Comparison of ENCODE assay signal across 8 cellular contexts in the genomic region with DNA sequence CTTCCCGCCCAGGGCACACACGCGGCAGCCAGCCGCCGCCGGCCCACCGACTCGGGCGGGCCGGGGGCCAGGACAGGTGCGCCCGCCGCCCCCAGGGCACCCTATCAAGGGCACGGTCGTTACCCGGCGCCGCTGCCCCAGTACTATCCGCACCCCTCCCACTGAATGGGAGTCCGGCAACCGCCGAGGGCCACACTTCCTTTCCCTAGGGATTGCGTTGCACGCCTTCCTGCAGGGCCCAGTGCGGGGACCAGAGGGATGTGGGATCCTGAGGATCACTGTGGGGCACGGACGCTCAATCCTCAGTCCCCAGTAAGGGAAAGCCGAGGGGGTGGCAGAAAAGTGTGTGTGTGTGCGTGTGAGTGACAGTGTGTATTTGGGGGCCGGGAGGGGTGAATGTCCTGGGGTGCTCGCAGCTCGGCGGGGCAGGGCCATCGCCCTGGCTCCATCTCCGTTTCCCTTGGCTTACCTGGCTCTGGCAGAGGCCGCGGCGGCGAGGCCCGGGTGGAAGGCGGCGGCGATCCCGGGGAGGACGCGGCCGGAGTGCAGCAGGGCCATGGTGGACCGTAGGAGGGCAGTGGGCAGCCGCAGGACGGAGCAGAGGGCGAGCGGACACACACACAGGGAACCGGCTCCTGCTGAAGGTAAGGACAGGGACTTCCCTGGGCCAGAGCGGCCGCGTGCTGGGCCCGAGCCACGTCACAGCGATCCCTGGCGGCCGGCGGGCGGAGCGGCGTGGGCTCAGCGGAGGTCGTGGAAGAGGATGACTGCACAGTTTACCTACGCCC.
DNase-seq lines count a peak whose midpoint lies in the region; ATAC-seq and TF ChIP-seq lines count a peak whose summit lies in the region.

A gene (minus strand): TSS at position 646 of the 788 bp plus-strand sequence. CDS start 88 bp downstream, at position 558.

- H3K4me3 ChIP-seq in WI38 (ENCODE audit: low read depth, low read length) (peak within 1 kb of the TSS; percentile 80), cardiac fibroblast (replicated peaks in 1 of 2; ENCODE audit: low read depth in 2 of 2, low read length in 2 of 2) (peak within 1 kb of the TSS; percentile 93 to 94)

- peak; percentile 88 for TF ChIP-seq CTCF in WI38 (IDR thresholded peaks at IDR 0.05; ENCODE audit: low read depth, low read length)
- TF ChIP-seq CTCF in cardiac fibroblast (IDR thresholded peaks at IDR 0.05; ENCODE audit: low read depth, low read length) = peak; percentile 53

- ATAC-seq in GM18861 (IDR thresholded peaks at IDR 0.05; ENCODE audit: unreplicated experiment) = peak; percentile 91
- peak; percentile 97 for ATAC-seq in HG03097 (IDR thresholded peaks at IDR 0.05; ENCODE audit: low FRiP score, unreplicated experiment)

- DNase-seq in ACHN (peak; percentile 91), NCI-H2171 (lab: John Stamatoyannopoulos, UW) (peak; percentile 75), cardiac fibroblast (ENCODE audit: low read depth in 2 of 2) (peak; percentile 88 to 90), iris pigment epithelial cell (ENCODE audit: low read depth) (peak; percentile 91)
- DNase-seq in stimulated activated CD4-positive, alpha-beta T cell treated with anti-CD3 and anti-CD28 coated beads, Interleukin-12 subunit alpha, Interleukin-12 subunit beta, amount 100 ng/mL, for 4 hours = peak; percentile 82

- in situ Hi-C loops in ACHN (cut with HindIII; ENCODE audit: low pct_ligation_motif_present, low pct_unique_long_range_greater_than_20kb, low sequenced_read_pairs) = no loop called here

Comparison
In these comparisons a context has a peak if more than half of its experiments do, and no peak if none do; other contexts are left out.
1. Peak in every context shown above with its lines: DNase-seq, ATAC-seq and H3K4me3 ChIP-seq.